Comparison of ENCODE assay signal across 9 cellular contexts in the genomic region with DNA sequence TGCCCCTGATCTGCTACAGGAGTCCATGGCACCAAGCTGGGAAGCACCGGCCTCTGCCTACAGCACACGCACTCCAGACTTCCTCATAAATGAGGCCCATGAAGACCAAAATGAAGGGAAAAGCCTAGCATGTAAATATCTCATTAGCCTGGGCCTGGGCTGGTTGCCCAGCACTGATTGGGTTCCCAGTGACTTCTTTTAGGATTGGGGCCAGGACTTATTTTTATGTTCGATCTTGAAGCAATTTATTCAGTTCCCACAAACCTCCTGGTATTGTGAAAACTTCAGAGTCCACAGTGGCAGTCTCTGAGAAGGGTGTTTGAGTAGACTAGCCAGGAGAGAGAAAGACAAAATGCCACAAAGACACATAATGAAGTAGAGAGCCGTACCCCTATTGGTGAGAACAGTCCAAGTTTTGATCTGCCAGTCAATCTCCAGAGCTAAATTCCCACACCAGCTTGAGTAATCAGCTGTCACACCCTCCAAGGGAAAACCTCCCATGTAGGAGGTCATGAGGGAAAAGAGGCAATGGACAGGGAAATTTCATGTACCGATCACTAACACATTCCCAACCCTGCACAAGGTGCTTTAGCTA.
DNase-seq lines count a peak whose midpoint lies in the region; ATAC-seq, FAIRE-seq and TF ChIP-seq lines count a peak whose summit lies in the region.
"Had no signal": no experiment of that assay in that cellular context is flagged by ENCODE, and none has a peak within 500 bp of the region (broad histone marks: within the 10 kb centered on the region; RNA-seq: fewer than 3 reads in every experiment).

No MANE protein-coding gene starts in this region.

- 28 to 46% methylated on average over 5 of the region's 5 CpGs for WGBS in pancreas, 2 donors

- H3F3A ChIP-seq in MM.1S (ENCODE audit: insufficient read depth, low read length): peaks cover 13% of the 10 kb centered on the region

- peak; percentile 15 for TF ChIP-seq CTCF in epithelial cell of proximal tubule (conservative IDR thresholded peaks at IDR 0.05; ENCODE audit: low read depth, low read length)
- no peak for TF ChIP-seq CTCF in pancreas (IDR thresholded peaks at IDR 0.05)
- no peak for TF ChIP-seq CTCF in MM.1S (IDR thresholded peaks at IDR 0.05; ENCODE audit: low read length)

- H3K9me3 ChIP-seq in pancreas: no peaks in the 10 kb centered on the region
- H3K9me3 ChIP-seq in MM.1S (replicated peaks; ENCODE audit: insufficient read depth, low read length): no peaks in the 10 kb centered on the region
- H3K9me3 ChIP-seq: prostate gland had no signal

- intact Hi-C loops in pancreas (cut with DNase I): no loop called here

- no peaks in the 10 kb centered on the region for H3K9me2 ChIP-seq in MM.1S (replicated peaks; ENCODE audit: insufficient read depth, low read length)

- no peaks in the 10 kb centered on the region for H4K20me1 ChIP-seq in MM.1S (ENCODE audit: insufficient read depth, low read length)

- DNase-seq in EL (peak; percentile 62), RKO (ENCODE audit: low spot score) (peak; percentile 96), epithelial cell of proximal tubule (ENCODE audit: low read depth) (peak; percentile 74), pancreas (no peak), ureter (ENCODE audit: low spot score) (no peak), MM.1S (no peak)
- no peak for DNase-seq in NK-92 treated with Interleukin-12 subunit alpha and Interleukin-12 subunit beta, amount 100 ng/mL, for 24 hours (lab: John Stamatoyannopoulos, UW)

- peaks cover 0 to 35% (median 31%) of the 10 kb centered on the region in 3 donors for H3K4me1 ChIP-seq in pancreas
- H3K4me1 ChIP-seq in MM.1S (ENCODE audit: low read length): peaks cover 21% of the 10 kb centered on the region
- H3K4me1 ChIP-seq: prostate gland had no signal

- H3K4me3 ChIP-seq in epithelial cell of proximal tubule (ENCODE audit: low read depth, low read length): no peak overlapping the region
- H3K4me3 ChIP-seq in pancreas: no peak overlapping the region
- H3K4me3 ChIP-seq in MM.1S (ENCODE audit: low read length): no peak overlapping the region
- H3K4me3 ChIP-seq: prostate gland had no signal

- H3K4me2 ChIP-seq in MM.1S (ENCODE audit: low read depth, low read length): no peak overlapping the region

- H3K36me3 ChIP-seq in pancreas: no peaks in the 10 kb centered on the region
- H3K36me3 ChIP-seq in MM.1S (replicated peaks; ENCODE audit: insufficient read depth, low read length): no peaks in the 10 kb centered on the region
- H3K36me3 ChIP-seq: prostate gland had no signal

- no peak overlapping the region for H2AFZ ChIP-seq in MM.1S (ENCODE audit: low read length)

- FAIRE-seq in pancreas (lab: Jason Lieb, UNC): no peak

- H3K79me2 ChIP-seq in MM.1S (ENCODE audit: low read length): no peaks in the 10 kb centered on the region

- ATAC-seq in pancreas: peak; percentile 18 to 65 (median 56)
- ATAC-seq in GM19455 (IDR thresholded peaks at IDR 0.05; ENCODE audit: unreplicated experiment): no peak

- no peaks in the 10 kb centered on the region for H3K27me3 ChIP-seq in pancreas
- H3K27me3 ChIP-seq in MM.1S (replicated peaks; ENCODE audit: insufficient read depth, low read length): no peaks in the 10 kb centered on the region

- H3K9ac ChIP-seq in MM.1S (ENCODE audit: low read length): no peak overlapping the region

- H3K27ac ChIP-seq in pancreas: peak overlapping the region in 2 of 4 donors; percentile 60 to 61
- H3K27ac ChIP-seq in MM.1S (ENCODE audit: low read length): no peak overlapping the region
- H3K27ac ChIP-seq: prostate gland had no signal

Comparison
In these comparisons a context has a peak if more than half of its experiments do, and no peak if none do; other contexts are left out.
1. DNase-seq: peak in EL (single experiment), RKO (single experiment) and epithelial cell of proximal tubule (single experiment); none in pancreas (0 of 6), ureter (single experiment), MM.1S (single experiment) and NK-92 treated with Interleukin-12 subunit alpha and Interleukin-12 subunit beta, amount 100 ng/mL, for 24 hours (single experiment).